Comparison of ENCODE assay signal across 23 cellular contexts in the genomic region with DNA sequence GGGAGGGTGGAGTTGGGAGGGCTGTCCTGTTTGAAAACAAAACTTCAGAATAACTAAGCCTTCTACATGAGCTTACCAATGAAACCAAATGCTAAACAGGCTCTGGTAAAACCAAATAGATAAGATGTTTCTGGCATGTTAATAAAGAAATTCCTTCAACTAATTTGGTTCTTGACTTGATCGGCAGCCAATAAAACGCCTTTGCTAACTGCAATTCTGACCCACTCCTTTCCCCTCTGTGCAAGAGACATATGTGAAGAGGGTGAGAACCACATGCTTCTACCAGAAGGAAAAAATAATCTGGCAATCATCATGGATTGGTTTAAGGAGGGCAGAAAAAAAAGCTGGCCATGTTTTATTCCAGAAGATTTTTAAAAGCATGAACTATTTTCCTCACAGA. TPM values are rescaled to one million over a fixed set of nuclear protein-coding genes. Genes with fewer than 3 reads are reported as not detected.
DNase-seq lines count a peak whose midpoint lies in the region; ATAC-seq and TF ChIP-seq lines count a peak whose summit lies in the region.
"Had no signal": no experiment of that assay in that cellular context is flagged by ENCODE, and none has a peak within 500 bp of the region (broad histone marks: within the 10 kb centered on the region; RNA-seq: fewer than 3 reads in every experiment).

No MANE protein-coding gene starts in this region.

- 74% methylated on average over 2 of the region's 2 CpGs for WGBS in smooth muscle cell (ENCODE audit: low lambda C conversion rate)

- peak overlapping the region; percentile 61 for H3K27ac ChIP-seq in smooth muscle cell (ENCODE audit: low read depth)
- H3K27ac ChIP-seq: brain microvascular endothelial cell, esophagus muscularis mucosa, Peyer's patch, upper lobe of right lung, WERI-Rb-1 had no signal

- no peak for TF ChIP-seq CTCF in smooth muscle cell (IDR thresholded peaks at IDR 0.05; ENCODE audit: borderline replicate concordance, insufficient read depth, poor library complexity, severe bottlenecking)

- H3K36me3 ChIP-seq in smooth muscle cell (ENCODE audit: low read depth) = no peaks in the 10 kb centered on the region
- H3K36me3 ChIP-seq: brain microvascular endothelial cell, esophagus muscularis mucosa, heart right ventricle, Peyer's patch, sigmoid colon, upper lobe of right lung, WERI-Rb-1 had no signal

- peaks cover 93% of the 10 kb centered on the region for H3K79me2 ChIP-seq in smooth muscle cell (ENCODE audit: low read depth)

- DNase-seq in left ventricle myocardium superior = no peak
- no peak for DNase-seq in Right ventricle myocardium inferior (ENCODE audit: missing footprints)
- DNase-seq in NCI-H446 (lab: John Stamatoyannopoulos, UW) = peak; percentile 45 to 83
- peak; percentile 72 for DNase-seq in fibroblast of gingiva (ENCODE audit: low read depth)
- DNase-seq in smooth muscle cell (lab: John Stamatoyannopoulos, UW; ENCODE audit: unreplicated experiment) = no peak
- no peak for DNase-seq in NCI-H128 (lab: John Stamatoyannopoulos, UW; ENCODE audit: unreplicated experiment)
- no peak for DNase-seq in dedifferentiated amniotic fluid mesenchymal stem cell (ENCODE audit: extremely low spot score)
- DNase-seq: activated CD4-positive, alpha-beta T cell treated with anti-CD3 and anti-CD28 coated beads, Interleukin-2, amount 10 ng/mL, durations not matched to agents 7 days and 5 days; activated naive CD8-positive, alpha-beta T cell treated with anti-CD3 and anti-CD28 coated beads for 36 hours; brain microvascular endothelial cell; CD4-positive, CD25-positive, alpha-beta regulatory T cell; effector memory CD8-positive, alpha-beta T cell; heart right ventricle; NCI-H1105 treated with DMSO at 0.1 percent for 48 hours; NCI-H510A treated with DMSO at 0.1 percent for 48 hours; nephron progenitor cell; Peyer's patch; posterior cingulate gyrus; sigmoid colon; upper lobe of right lung; WERI-Rb-1 had no signal

- peak overlapping the region; percentile 46 for H3K4me2 ChIP-seq in smooth muscle cell

- H3F3A ChIP-seq in smooth muscle cell (ENCODE audit: low read depth) = peaks cover 12% of the 10 kb centered on the region

- H2AFZ ChIP-seq in smooth muscle cell (ENCODE audit: low read depth) = no peak overlapping the region

- H3K9ac ChIP-seq in smooth muscle cell (ENCODE audit: low read depth) = no peak overlapping the region

- peak; percentile 34 for ATAC-seq in left ventricle myocardium superior
- no peak for ATAC-seq in Right ventricle myocardium inferior
- ATAC-seq in GM21619 (IDR thresholded peaks at IDR 0.05; ENCODE audit: unreplicated experiment) = no peak
- ATAC-seq: effector memory CD8-positive, alpha-beta T cell; heart right ventricle; upper lobe of right lung had no signal

- H3K4me1 ChIP-seq in smooth muscle cell (ENCODE audit: low read depth) = peaks cover 26% of the 10 kb centered on the region

- H3K4me3 ChIP-seq in smooth muscle cell = no peak overlapping the region
- H3K4me3 ChIP-seq: esophagus muscularis mucosa, heart right ventricle, Peyer's patch, sigmoid colon, upper lobe of right lung had no signal

- H3K27me3 ChIP-seq in smooth muscle cell (ENCODE audit: low read depth) = no peaks in the 10 kb centered on the region
- H3K27me3 ChIP-seq: brain microvascular endothelial cell, esophagus muscularis mucosa, heart right ventricle, Peyer's patch, sigmoid colon, upper lobe of right lung had no signal

- peaks cover 91% of the 10 kb centered on the region for H4K20me1 ChIP-seq in smooth muscle cell (ENCODE audit: low read depth)

- intact Hi-C loops in left ventricle myocardium superior (cut with micrococcal nuclease) = no loop called here
- intact Hi-C loops in Right ventricle myocardium inferior (cut with DNase I) = no loop called here

- no peaks in the 10 kb centered on the region for H3K9me3 ChIP-seq in smooth muscle cell (replicated peaks; ENCODE audit: low read depth)
- H3K9me3 ChIP-seq: esophagus muscularis mucosa, heart right ventricle, Peyer's patch, sigmoid colon, upper lobe of right lung had no signal

RNA-seq across cellular contexts. Expression of a gene that starts 20.9 kb away (rescaled TPM):
- total RNA-seq in left ventricle myocardium superior (31.4 TPM), Right ventricle myocardium inferior (32.3 TPM), smooth muscle cell (70.9 and 91.7 TPM in 2 replicates)
- 21.3 and 30.8 TPM in 2 replicates for polyA plus RNA-seq in smooth muscle cell

Comparison
In these comparisons a context has a peak if more than half of its experiments do, and no peak if none do; other contexts are left out.
1. DNase-seq: peak in NCI-H446 (2 of 2) and fibroblast of gingiva (single experiment); none in left ventricle myocardium superior (single experiment), Right ventricle myocardium inferior (single experiment), smooth muscle cell (single experiment), NCI-H128 (single experiment) and dedifferentiated amniotic fluid mesenchymal stem cell (single experiment).